Comparison of ENCODE assay signal across 1 cellular context in genomic region chr10:73215749-73216148, GRCh38.
A peak's percentile ranks its signal among the peaks of the same experiment; 100 is the strongest.
TF ChIP-seq lines count a peak whose summit lies in the region.

No MANE protein-coding gene starts in this region.

TF ChIP-seq in HepG2, 621 proteins besides CTCF, POLR2A, EP300 and RAD21:
- TF ChIP-seq ZNF337 (CRISPR knock-in tag; IDR thresholded peaks at IDR 0.05; ENCODE audit: borderline replicate concordance, low read depth) = no peak
- TF ChIP-seq NCOR1 (IDR thresholded peaks at IDR 0.05; ENCODE audit: borderline replicate concordance, low read length) = no peak
- TF ChIP-seq HNF4A (CRISPR knock-in tag; IDR thresholded peaks at IDR 0.05) = peak; percentile 47; the same call in 1 of the 2 replicates
- no peak for TF ChIP-seq HMGA1 (CRISPR knock-in tag; conservative IDR thresholded peaks at IDR 0.05)
- TF ChIP-seq ZNF644 (CRISPR knock-in tag; IDR thresholded peaks at IDR 0.05; ENCODE audit: low read depth) = peak; percentile 52; the same call in 1 of the 2 replicates
- TF ChIP-seq HOMEZ (CRISPR knock-in tag; IDR thresholded peaks at IDR 0.05; ENCODE audit: low read depth) = peak; percentile 27; the same call in 1 of the 2 replicates
- TF ChIP-seq U2AF2 (IDR thresholded peaks at IDR 0.05; ENCODE audit: low read depth, low read length) = no peak
- peak; percentile 54 for TF ChIP-seq SOX5 (CRISPR knock-in tag; IDR thresholded peaks at IDR 0.05; ENCODE audit: borderline replicate concordance)
- TF ChIP-seq AGO1 (IDR thresholded peaks at IDR 0.05; ENCODE audit: low read depth, low read length, poor library complexity, severe bottlenecking) = no peak
- TF ChIP-seq SOX13 (IDR thresholded peaks at IDR 0.05) = no peak
- TF ChIP-seq SOX13 (CRISPR knock-in tag; conservative IDR thresholded peaks at IDR 0.05 in 1 of 2, IDR thresholded peaks at IDR 0.05 in 1 of 2) = peak in 1 of 2 experiments; percentile 68; a peak in 2 of 4 replicates
- TF ChIP-seq PHF21A (CRISPR knock-in tag; IDR thresholded peaks at IDR 0.05) = no peak
- no peak for TF ChIP-seq KDM2A (CRISPR knock-in tag; IDR thresholded peaks at IDR 0.05; ENCODE audit: borderline replicate concordance, low read depth)
- no peak for TF ChIP-seq POLR2G (IDR thresholded peaks at IDR 0.05; ENCODE audit: low read depth, low read length)
- TF ChIP-seq CENPBD1 (CRISPR knock-in tag; IDR thresholded peaks at IDR 0.05; ENCODE audit: borderline replicate concordance, low read depth) = no peak
- TF ChIP-seq HNRNPUL1 (IDR thresholded peaks at IDR 0.05; ENCODE audit: low read depth, low read length) = no peak
- no peak for TF ChIP-seq YEATS4 (CRISPR knock-in tag; IDR thresholded peaks at IDR 0.05; ENCODE audit: borderline replicate concordance)
